In genomic region chr13:107866007-107866665, GRCh38 we compare ENCODE assay signal across 8 cellular contexts.
DNase-seq lines count a peak whose midpoint lies in the region; ATAC-seq and TF ChIP-seq lines count a peak whose summit lies in the region.

No MANE protein-coding gene starts in this region.

- H4K8ac ChIP-seq in IMR-90 (ENCODE audit: low read depth in 2 of 2, low read length in 2 of 2): peak overlapping the region; percentile 19 to 24; a peak in 2 of 4 replicates

- H2BK5ac ChIP-seq in IMR-90 (ENCODE audit: low read depth, low read length, poor library complexity, severe bottlenecking): peak overlapping the region; percentile 78

- CTCF ChIA-PET in IMR-90 (lab: Yijun Ruan, JAX): no interaction called here

- no peak for TF ChIP-seq POLR2A in IMR-90 (IDR thresholded peaks at IDR 0.05; ENCODE audit: low read depth, low read length)

- peak overlapping the region; percentile 90 for H3K4me2 ChIP-seq in IMR-90 (ENCODE audit: low read depth, low read length)

- H3K9ac ChIP-seq in IMR-90 (ENCODE audit: low read depth, low read length): peak overlapping the region; percentile 86

- H3K36me3 ChIP-seq in IMR-90 (ENCODE audit: control insufficient read depth, insufficient read depth, low read length) (no peaks in the 10 kb centered on the region), kidney epithelial cell (ENCODE audit: control insufficient read depth, insufficient read depth, low read length) (no peaks in the 10 kb centered on the region), thoracic aorta (no peaks in the 10 kb centered on the region)

- H3K4me3 ChIP-seq in IMR-90 (ENCODE audit: insufficient read depth, low read depth, low read length) (peak overlapping the region; percentile 92), astrocyte of the cerebellum (ENCODE audit: low read depth, low read length) (peak overlapping the region; percentile 71), kidney epithelial cell (ENCODE audit: low read depth, low read length) (peak overlapping the region; percentile 84), thoracic aorta (peak overlapping the region; percentile 62)

- H3K27ac ChIP-seq in IMR-90 (ENCODE audit: insufficient read depth, low read length) (peak overlapping the region; percentile 93), thoracic aorta (no peak overlapping the region)

- POLR2A ChIA-PET in IMR-90 (lab: Charles Lee; ENCODE audit: unreplicated experiment): interaction anchor here (0.7 kb wide), 1 partner anchor 496 kb away, joined by 3 read pairs; no protein-coding TSS in a partner anchor

- H2BK20ac ChIP-seq in IMR-90 (ENCODE audit: low read depth, low read length): peak overlapping the region; percentile 41; the same call in 1 of the 2 replicates

- ATAC-seq in IMR-90 (ENCODE audit: low read depth) (peak; percentile 24), thoracic aorta (ENCODE audit: insufficient number of reproducible peaks, low FRiP score, low read depth) (no peak)

- peaks cover 4 to 34% of the 10 kb centered on the region in 2 experiments; a peak in 2 of 4 replicates for H3K79me1 ChIP-seq in IMR-90 (ENCODE audit: low read depth in 1 of 2, low read length in 2 of 2)

- H3K56ac ChIP-seq in IMR-90 (ENCODE audit: extremely low read depth, insufficient read depth, low read length): peak overlapping the region; percentile 27; the same call in 1 of the 2 replicates

- BruUV-seq in IMR-90 (replicated peaks; lab: Mats Ljungman, UMichigan): no TSS peak

- H3K4ac ChIP-seq in IMR-90 (ENCODE audit: low read depth, low read length): peak overlapping the region; percentile 49

- H3K23ac ChIP-seq in IMR-90 (ENCODE audit: low read depth, low read length): peak overlapping the region; percentile 72

- DNase-seq in ACHN (peak; percentile 45), IMR-90 (peak; percentile 34), astrocyte of the cerebellum (ENCODE audit: low read depth) (no peak), kidney epithelial cell (ENCODE audit: low read depth) (no peak), thoracic aorta (ENCODE audit: low spot score) (no peak), GF-D8 (lab: John Stamatoyannopoulos, UW) (no peak), NCI-H2029 (lab: John Stamatoyannopoulos, UW) (no peak), HUDEP-2 (lab: John Stamatoyannopoulos, UW; ENCODE audit: unreplicated experiment in 76 of 76) (no peak)

- peak overlapping the region; percentile 64 for H3K18ac ChIP-seq in IMR-90 (ENCODE audit: low read depth, low read length)

- H2BK15ac ChIP-seq in IMR-90 (ENCODE audit: low read depth, low read length): peak overlapping the region; percentile 7; the same call in 1 of the 3 replicates

- peak overlapping the region; percentile 2 for H2AK9ac ChIP-seq in IMR-90 (replicated peaks; ENCODE audit: low read depth, low read length, poor library complexity)

- H3K14ac ChIP-seq in IMR-90 (replicated peaks; ENCODE audit: low read depth, low read length): peak overlapping the region; percentile 83

- peak overlapping the region; percentile 6 for H4K91ac ChIP-seq in IMR-90 (ENCODE audit: insufficient read depth, low read depth, low read length)

- TF ChIP-seq RAD21 in IMR-90 (IDR thresholded peaks at IDR 0.05; ENCODE audit: low read length): no peak

- TF ChIP-seq CTCF in IMR-90 (conservative IDR thresholded peaks at IDR 0.05; ENCODE audit: low read depth, low read length) (no peak), astrocyte of the cerebellum (IDR thresholded peaks at IDR 0.05; ENCODE audit: low read depth, low read length, missing control alignments) (no peak), kidney epithelial cell (IDR thresholded peaks at IDR 0.05; ENCODE audit: insufficient read depth, low read length, poor library complexity, severe bottlenecking) (no peak), thoracic aorta (IDR thresholded peaks at IDR 0.05) (no peak)

- dilution Hi-C loops in IMR-90 (cut with HindIII; ENCODE audit: low sequenced_read_pairs, unreplicated experiment): no loop called here

- peaks cover 33% of the 10 kb centered on the region for H4K20me1 ChIP-seq in IMR-90 (ENCODE audit: insufficient read depth, low read length)

- no peaks in the 10 kb centered on the region for H3K4me1 ChIP-seq in IMR-90 (ENCODE audit: control insufficient read depth, insufficient read depth, low read length)
- peaks cover 0 to 29% of the 10 kb centered on the region in 2 donors for H3K4me1 ChIP-seq in thoracic aorta (ENCODE audit: control insufficient read depth in 1 of 2, low read depth in 2 of 2)

- H3K9me3 ChIP-seq in IMR-90 (ENCODE audit: control insufficient read depth, insufficient read depth, low read length) (no peaks in the 10 kb centered on the region), thoracic aorta (no peaks in the 10 kb centered on the region)

- intact Hi-C loops in IMR-90 (cut with micrococcal nuclease): loop anchor here (2.0 to 10.0 kb wide), 7 partner anchors 121 to 655 kb away; no protein-coding TSS in a partner anchor

- peak overlapping the region; percentile 31; the same call in 1 of the 2 replicates for H4K5ac ChIP-seq in IMR-90 (ENCODE audit: low read depth, low read length)

- H3K9me1 ChIP-seq in IMR-90 (ENCODE audit: insufficient read depth, low read length): no peaks in the 10 kb centered on the region

- in situ Hi-C loops in ACHN (cut with HindIII; ENCODE audit: low pct_ligation_motif_present, low pct_unique_long_range_greater_than_20kb, low sequenced_read_pairs): no loop called here
- in situ Hi-C loops in IMR-90 (cut with MboI; ENCODE audit: low sequenced_read_pairs): loop anchor here (5.0 kb wide), 2 partner anchors 494 to 654 kb away; no protein-coding TSS in a partner anchor
- in situ Hi-C loops in astrocyte of the cerebellum (cut with HindIII; ENCODE audit: low sequenced_read_pairs): no loop called here

- H2AFZ ChIP-seq in IMR-90 (replicated peaks; ENCODE audit: low read length, poor library complexity): peak overlapping the region; percentile 83

- peak overlapping the region; percentile 59 for H2AK5ac ChIP-seq in IMR-90 (ENCODE audit: low read depth, low read length)

- H2BK120ac ChIP-seq in IMR-90 (ENCODE audit: low read depth, low read length): peak overlapping the region; percentile 72

- 1% methylated on average over 24 of the region's 51 CpGs; no CpG with 5 or more reads in 1 of the 2 experiments for WGBS in IMR-90 (ENCODE audit: extremely low coverage in 2 of 2, insufficient read length in 1 of 2), 2 experiments

- H3K27me3 ChIP-seq in IMR-90 (ENCODE audit: control insufficient read depth, insufficient read depth, low read length) (no peaks in the 10 kb centered on the region), kidney epithelial cell (ENCODE audit: control insufficient read depth, insufficient read depth, low read length) (no peaks in the 10 kb centered on the region), thoracic aorta (replicated peaks; ENCODE audit: insufficient read depth) (no peaks in the 10 kb centered on the region)

TF ChIP-seq in IMR-90, 13 proteins besides CTCF, POLR2A, EP300 and RAD21:
- 0 out of 2 replicates have a peak, but pooled peaks have one; percentile 54 for TF ChIP-seq CHD1 (IDR thresholded peaks at IDR 0.05; ENCODE audit: low read depth, low read length)
- no peak for TF ChIP-seq USF2 (IDR thresholded peaks at IDR 0.05; ENCODE audit: low read depth, low read length)

Comparison
In these comparisons a context has a peak if more than half of its experiments do, and no peak if none do; other contexts are left out.
1. DNase-seq: peak in ACHN (single experiment) and IMR-90 (single experiment); none in astrocyte of the cerebellum (single experiment), kidney epithelial cell (single experiment), thoracic aorta (single experiment), GF-D8 (single experiment), NCI-H2029 (single experiment) and HUDEP-2 (0 of 76).
2. Peak in every context shown above with its lines, with median percentiles within 50 percentile points of each other: H3K4me3 ChIP-seq.